In the genomic region with DNA sequence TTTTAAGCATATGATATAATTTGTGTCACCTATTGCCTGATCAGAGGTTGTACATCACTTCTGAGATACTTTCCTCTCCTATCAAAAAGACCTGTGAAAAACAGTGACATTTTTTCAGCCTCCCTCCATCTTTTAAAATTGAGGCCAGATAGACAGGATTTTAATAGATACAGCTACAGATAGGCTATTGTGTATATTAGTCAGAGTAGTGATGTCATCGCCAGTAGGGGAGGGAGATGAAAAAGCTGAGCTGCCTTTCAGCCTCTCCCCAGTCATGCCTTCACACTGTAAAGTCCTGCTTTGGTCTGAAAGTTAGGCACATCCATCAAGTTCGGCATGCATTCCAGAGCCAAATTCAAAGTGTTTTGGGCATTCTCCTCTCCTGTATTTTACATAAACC, we compare ENCODE assay signal across 17 cellular contexts. TPM values are rescaled to one million over a fixed set of nuclear protein-coding genes. Genes with fewer than 3 reads are reported as not detected.
DNase-seq lines count a peak whose midpoint lies in the region; ATAC-seq, FAIRE-seq and TF ChIP-seq lines count a peak whose summit lies in the region.
"Had no signal": no experiment of that assay in that cellular context is flagged by ENCODE, and none has a peak within 500 bp of the region (broad histone marks: within the 10 kb centered on the region; RNA-seq: fewer than 3 reads in every experiment).

No MANE protein-coding gene starts in this region.

- intact Hi-C loops in Right ventricle myocardium inferior (cut with DNase I): no loop called here

- FAIRE-seq in H54 (lab: Jason Lieb, UNC): peak; percentile 78
- FAIRE-seq: islet of Langerhans had no signal

- TF ChIP-seq CTCF in astrocyte of the spinal cord (IDR thresholded peaks at IDR 0.05; ENCODE audit: low read depth, low read length): no peak

- DNase-seq in AG20443 (ENCODE audit: low spot score) (peak; percentile 29), H54 (ENCODE audit: insufficient read length, low spot score) (peak; percentile 47), astrocyte of the spinal cord (ENCODE audit: low read depth, low spot score) (peak; percentile 48), kidney tubule cell (ENCODE audit: low spot score) (peak; percentile 42), NCI-H526 (lab: John Stamatoyannopoulos, UW) (no peak), Right ventricle myocardium inferior (ENCODE audit: missing footprints) (no peak), NCI-H1092 treated with DMSO at 0.1 percent for 48 hours (lab: John Stamatoyannopoulos, UW) (no peak)
- DNase-seq: activated CD4-positive, alpha-beta memory T cell treated with anti-CD3 and anti-CD28 coated beads for 36 hours; activated naive CD4-positive, alpha-beta T cell treated with anti-CD3 and anti-CD28 coated beads, Interleukin-2, amount 10 ng/mL, durations not matched to agents 7 days and 5 days; CD8-positive, alpha-beta T cell; MM.1S; NCI-H2171; stimulated activated CD4-positive, alpha-beta T cell treated with anti-CD3 and anti-CD28 coated beads, Interleukin-4, amount 100 ng/mL, for 4 hours; stomach had no signal

- no peak overlapping the region for H3K4me3 ChIP-seq in astrocyte of the spinal cord (ENCODE audit: low read depth, low read length)
- H3K4me3 ChIP-seq: right atrium auricular region, stomach had no signal

- in situ Hi-C loops in astrocyte of the spinal cord (cut with HindIII; ENCODE audit: low sequenced_read_pairs): no loop called here

- no peak for TF ChIP-seq POLR2A in H54 (IDR thresholded peaks at IDR 0.05; ENCODE audit: low read depth, low read length)

- ATAC-seq in Right ventricle myocardium inferior (no peak), GM19395 (IDR thresholded peaks at IDR 0.05; ENCODE audit: unreplicated experiment) (no peak)
- ATAC-seq: CD8-positive, alpha-beta T cell had no signal

RNA-seq across cellular contexts. Expression of gene PABPC1L, which starts 7.9 kb away (rescaled TPM):
- 2.3 TPM for total RNA-seq in Right ventricle myocardium inferior

RNA-seq across cellular contexts. Expression of gene YWHAB, which starts 16.5 kb away (rescaled TPM):
- total RNA-seq in Right ventricle myocardium inferior: 110 TPM

RNA-seq across cellular contexts. Expression of gene TOMM34, which starts 58.2 kb away (rescaled TPM):
- 10.3 TPM for total RNA-seq in Right ventricle myocardium inferior

Comparison
In these comparisons a context has a peak if more than half of its experiments do, and no peak if none do; other contexts are left out.
1. DNase-seq: peak in AG20443 (single experiment), H54 (single experiment), astrocyte of the spinal cord (single experiment) and kidney tubule cell (single experiment); none in NCI-H526 (0 of 2), Right ventricle myocardium inferior (single experiment) and NCI-H1092 treated with DMSO at 0.1 percent for 48 hours (single experiment).